8 cellular contexts compared by ENCODE assay signal in the genomic region with DNA sequence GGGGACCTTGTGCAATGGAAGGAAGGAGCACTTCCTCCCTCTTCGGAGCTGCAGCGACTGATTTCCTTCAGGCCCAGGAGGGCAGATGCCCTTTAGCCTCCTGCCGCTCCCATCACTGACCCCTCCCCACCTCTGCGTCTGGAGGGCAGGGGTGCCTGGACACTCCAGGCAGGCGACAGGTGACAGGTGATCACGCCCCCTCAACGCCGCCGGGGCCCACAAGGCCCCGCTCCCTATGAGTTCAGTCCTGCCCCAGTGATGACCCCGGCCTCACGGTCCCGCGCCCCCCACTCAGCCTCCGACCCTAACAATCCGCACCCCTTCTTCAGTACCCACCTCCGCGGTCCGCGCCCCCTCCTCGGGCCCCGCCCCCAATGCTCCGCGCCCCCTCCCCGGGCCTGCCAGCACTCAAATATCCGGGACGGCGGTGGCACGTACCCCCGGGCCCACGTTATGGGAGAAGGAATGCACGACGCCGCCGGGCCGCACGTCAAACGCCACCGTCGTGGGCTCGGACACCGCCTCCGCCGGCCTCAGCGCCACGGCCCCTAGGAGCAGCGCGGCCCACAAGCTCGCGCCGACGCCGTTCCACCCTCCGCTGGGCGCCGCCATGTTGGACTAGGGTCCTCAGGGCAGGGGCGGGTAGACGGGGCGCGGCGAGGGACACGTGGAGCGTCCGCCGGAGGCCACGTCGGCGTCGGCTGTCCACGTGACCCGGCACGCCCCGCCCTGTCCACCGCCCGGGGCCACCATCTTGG. TPM values are rescaled to one million over a fixed set of nuclear protein-coding genes. Genes with fewer than 3 reads are reported as not detected.
DNase-seq lines count a peak whose midpoint lies in the region; ATAC-seq, FAIRE-seq and TF ChIP-seq lines count a peak whose summit lies in the region.

A gene (minus strand): TSS at position 620 of the 758 bp plus-strand sequence. CDS start 8 bp downstream, at position 612.

- peak within 1 kb of the TSS; percentile 67; the same call in 1 of the 2 replicates for H3K56ac ChIP-seq in IMR-90 (ENCODE audit: extremely low read depth, insufficient read depth, low read length)

- H3K79me1 ChIP-seq in IMR-90 (ENCODE audit: low read depth in 1 of 2, low read length in 2 of 2) = peaks cover 22 to 37% of the 10 kb centered on the region in 2 experiments

- H2AFZ ChIP-seq in IMR-90 (replicated peaks; ENCODE audit: low read length, poor library complexity) (peak within 1 kb of the TSS; percentile 99), OCI-LY3 (ENCODE audit: low read depth, low read length) (peak within 1 kb of the TSS; percentile 72), endothelial cell of umbilical vein (ENCODE audit: low read depth, low read length) (peak within 1 kb of the TSS; percentile 29)

- H3K36me3 ChIP-seq in CD8-positive, alpha-beta memory T cell (ENCODE audit: insufficient read depth, low read length) = peaks cover 11% of the 10 kb centered on the region
- peaks cover 23% of the 10 kb centered on the region for H3K36me3 ChIP-seq in IMR-90 (ENCODE audit: control insufficient read depth, insufficient read depth, low read length)
- H3K36me3 ChIP-seq in OCI-LY3 (replicated peaks; ENCODE audit: low read depth, low read length) = peaks cover 19% of the 10 kb centered on the region
- H3K36me3 ChIP-seq in endothelial cell of umbilical vein (ENCODE audit: control insufficient read depth in 2 of 2, extremely low read depth in 1 of 2, insufficient read depth in 2 of 2, low read length in 2 of 2) = peaks cover 8 to 13% of the 10 kb centered on the region in 2 experiments

- in situ Hi-C loops in IMR-90 (cut with MboI; ENCODE audit: low sequenced_read_pairs) = no loop called here

- no peaks in the 10 kb centered on the region; the same call in 1 of the 2 replicates for H3K9me1 ChIP-seq in IMR-90 (ENCODE audit: insufficient read depth, low read length)
- no peaks in the 10 kb centered on the region for H3K9me1 ChIP-seq in endothelial cell of umbilical vein (replicated peaks; ENCODE audit: control insufficient read depth, extremely low read depth, insufficient read depth, low read length)

- no peak for TF ChIP-seq CTCF in IMR-90 (conservative IDR thresholded peaks at IDR 0.05; ENCODE audit: low read depth, low read length)
- no peak for TF ChIP-seq CTCF in OCI-LY3 (IDR thresholded peaks at IDR 0.05; ENCODE audit: low read depth, low read length)
- no peak for TF ChIP-seq CTCF in endothelial cell of umbilical vein (IDR thresholded peaks at IDR 0.05; ENCODE audit: extremely low read depth in 1 of 2, insufficient read depth in 1 of 2, low read depth in 1 of 2, low read length in 2 of 2)

- H2BK5ac ChIP-seq in IMR-90 (ENCODE audit: low read depth, low read length, poor library complexity, severe bottlenecking) = peak within 1 kb of the TSS; percentile 75

- H3K9me3 Mint-ChIP-seq in CD8-positive, alpha-beta memory T cell = no peaks in the 10 kb centered on the region

- no peaks in the 10 kb centered on the region for H3K9me3 ChIP-seq in CD8-positive, alpha-beta memory T cell (ENCODE audit: low read length)
- H3K9me3 ChIP-seq in IMR-90 (ENCODE audit: control insufficient read depth, insufficient read depth, low read length) (no peaks in the 10 kb centered on the region), OCI-LY3 (ENCODE audit: insufficient read depth, low read length) (no peaks in the 10 kb centered on the region), endothelial cell of umbilical vein (replicated peaks; ENCODE audit: control insufficient read depth, insufficient read depth, low read length) (no peaks in the 10 kb centered on the region)

- no peak within 1 kb of the TSS for H2BK15ac ChIP-seq in IMR-90 (ENCODE audit: low read depth, low read length)

- peak within 1 kb of the TSS; percentile 39; the same call in 1 of the 2 replicates for H3K18ac ChIP-seq in IMR-90 (ENCODE audit: low read depth, low read length)

- peaks cover 0 to 3% of the 10 kb centered on the region in 2 donors for H3K27me3 Mint-ChIP-seq in CD8-positive, alpha-beta memory T cell

- H4K8ac ChIP-seq in IMR-90 (ENCODE audit: low read depth in 2 of 2, low read length in 2 of 2) = peak within 1 kb of the TSS; percentile 81 to 91; a peak in 3 of 4 replicates

- H3K9ac ChIP-seq in IMR-90 (ENCODE audit: low read depth, low read length) (peak within 1 kb of the TSS; percentile 96), OCI-LY3 (ENCODE audit: low read length) (peak within 1 kb of the TSS; percentile 79), endothelial cell of umbilical vein (replicated peaks; ENCODE audit: extremely low read depth, insufficient read depth, low read length) (peak within 1 kb of the TSS; percentile 93)

- ATAC-seq in GM21381 (IDR thresholded peaks at IDR 0.05; ENCODE audit: unreplicated experiment) (peak; percentile 89), IMR-90 (ENCODE audit: low read depth) (peak; percentile 98)

- POLR2A ChIA-PET in CD8-positive, alpha-beta memory T cell (lab: Charles Lee) = interaction anchor here (0.5 to 0.9 kb wide), 2 partner anchors 37 to 121 kb away, joined by 3 to 10 read pairs; no protein-coding TSS in a partner anchor
- POLR2A ChIA-PET in IMR-90 (lab: Charles Lee; ENCODE audit: unreplicated experiment) (no interaction called here), endothelial cell of umbilical vein (lab: Charles Lee) (no interaction called here)

- peak within 1 kb of the TSS; percentile 84 for H3K23ac ChIP-seq in IMR-90 (ENCODE audit: low read depth, low read length)

- peak; percentile 89 to 94 (median 91) for DNase-seq in CD8-positive, alpha-beta memory T cell
- DNase-seq in IMR-90 (peak; percentile 86), endothelial cell of umbilical vein (ENCODE audit: low read depth, low spot score) (peak; percentile 80), middle frontal gyrus (ENCODE audit: extremely low spot score, low spot score) (peak; percentile 81)
- DNase-seq in activated CD8-positive, alpha-beta memory T cell treated with anti-CD3 and anti-CD28 coated beads, Interleukin-2, amount 50 U/mL, for 4 hours = peak; percentile 92
- DNase-seq in stimulated activated CD8-positive, alpha-beta memory T cell treated with anti-CD3 and anti-CD28 coated beads, Interleukin-15, amount 100 ng/mL, for 48 hours (ENCODE audit: low read depth in 2 of 2) = peak; percentile 89 to 91

- H3K4me2 ChIP-seq in IMR-90 (ENCODE audit: low read depth, low read length) = peak within 1 kb of the TSS; percentile 86
- H3K4me2 ChIP-seq in OCI-LY3 (ENCODE audit: low read length) = peak within 1 kb of the TSS; percentile 97
- peak within 1 kb of the TSS; percentile 47 for H3K4me2 ChIP-seq in endothelial cell of umbilical vein (ENCODE audit: insufficient read depth, low read length)

- H4K5ac ChIP-seq in IMR-90 (ENCODE audit: low read depth, low read length) = peak within 1 kb of the TSS; percentile 81

- peaks cover 0 to 35% (median 3%) of the 10 kb centered on the region in 3 donors for H3K36me3 Mint-ChIP-seq in CD8-positive, alpha-beta memory T cell

- peaks cover 18% of the 10 kb centered on the region for H3K4me1 ChIP-seq in CD8-positive, alpha-beta memory T cell (ENCODE audit: insufficient read depth, low read length)
- H3K4me1 ChIP-seq in IMR-90 (ENCODE audit: control insufficient read depth, insufficient read depth, low read length) = peaks cover 4% of the 10 kb centered on the region; the same call in 1 of the 2 replicates
- H3K4me1 ChIP-seq in OCI-LY3 (ENCODE audit: low read length) = peaks cover 10% of the 10 kb centered on the region
- H3K4me1 ChIP-seq in endothelial cell of umbilical vein (ENCODE audit: control insufficient read depth, extremely low read depth, insufficient read depth, low read length) = peaks cover 13% of the 10 kb centered on the region

- peak within 1 kb of the TSS; percentile 95 for H3K14ac ChIP-seq in IMR-90 (replicated peaks; ENCODE audit: low read depth, low read length)

- FAIRE-seq in endothelial cell of umbilical vein (lab: Jason Lieb, UNC) = peak; percentile 93

- TF ChIP-seq RAD21 in IMR-90 (IDR thresholded peaks at IDR 0.05; ENCODE audit: low read length) = no peak

- H3K27ac ChIP-seq in CD8-positive, alpha-beta memory T cell (ENCODE audit: low read depth, low read length) = peak within 1 kb of the TSS; percentile 66
- H3K27ac ChIP-seq in IMR-90 (ENCODE audit: insufficient read depth, low read length) = peak within 1 kb of the TSS; percentile 91
- H3K27ac ChIP-seq in OCI-LY3 (ENCODE audit: low read length) = peak within 1 kb of the TSS; percentile 17
- peak within 1 kb of the TSS; percentile 44 for H3K27ac ChIP-seq in endothelial cell of umbilical vein (ENCODE audit: insufficient read depth, low read depth, low read length)

- WGBS in IMR-90 (ENCODE audit: extremely low coverage in 2 of 2, insufficient read length in 1 of 2), 2 experiments = 0% methylated on average over 40 of the region's 75 CpGs; no CpG with 5 or more reads in 1 of the 2 experiments

- TF ChIP-seq POLR2A in IMR-90 (IDR thresholded peaks at IDR 0.05; ENCODE audit: low read depth, low read length) (peak; percentile 91), endothelial cell of umbilical vein (IDR thresholded peaks at IDR 0.05; ENCODE audit: low read depth, low read length) (peak; percentile 80)

- H3K27ac Mint-ChIP-seq in CD8-positive, alpha-beta memory T cell = peak within 1 kb of the TSS; percentile 73 to 98 (median 90)

- H3K4me1 Mint-ChIP-seq in CD8-positive, alpha-beta memory T cell = peaks cover 11 to 23% (median 19%) of the 10 kb centered on the region in 3 donors

- H3K4me3 ChIP-seq in CD8-positive, alpha-beta memory T cell (ENCODE audit: low read length) = peak within 1 kb of the TSS; percentile 59
- H3K4me3 ChIP-seq in IMR-90 (ENCODE audit: insufficient read depth, low read depth, low read length) = peak within 1 kb of the TSS; percentile 98
- H3K4me3 ChIP-seq in OCI-LY3 (ENCODE audit: low read length) = peak within 1 kb of the TSS; percentile 97
- H3K4me3 ChIP-seq in endothelial cell of umbilical vein (replicated peaks in 1 of 3; ENCODE audit: insufficient read depth in 1 of 3, low read depth in 1 of 3, low read length in 3 of 3) = peak within 1 kb of the TSS; percentile 74 to 97 (median 80)

- no peaks in the 10 kb centered on the region for H3K27me3 ChIP-seq in CD8-positive, alpha-beta memory T cell (ENCODE audit: insufficient read depth, low read length, poor library complexity, severe bottlenecking)
- H3K27me3 ChIP-seq in IMR-90 (ENCODE audit: control insufficient read depth, insufficient read depth, low read length) (no peaks in the 10 kb centered on the region), OCI-LY3 (ENCODE audit: low read depth, low read length) (no peaks in the 10 kb centered on the region), endothelial cell of umbilical vein (ENCODE audit: control insufficient read depth in 2 of 2, insufficient read depth in 2 of 2, low read length in 2 of 2) (no peaks in the 10 kb centered on the region)

- H2AK9ac ChIP-seq in IMR-90 (replicated peaks; ENCODE audit: low read depth, low read length, poor library complexity) = peak within 1 kb of the TSS; percentile 99

- H3K79me2 ChIP-seq in OCI-LY3 (ENCODE audit: low read length) = peaks cover 24% of the 10 kb centered on the region
- H3K79me2 ChIP-seq in endothelial cell of umbilical vein (ENCODE audit: control insufficient read depth, insufficient read depth, low read length) = peaks cover 30% of the 10 kb centered on the region

- peak within 1 kb of the TSS; percentile 92 for H4K91ac ChIP-seq in IMR-90 (ENCODE audit: insufficient read depth, low read depth, low read length)

- dilution Hi-C loops in IMR-90 (cut with HindIII; ENCODE audit: low sequenced_read_pairs, unreplicated experiment) = no loop called here
- dilution Hi-C loops in endothelial cell of umbilical vein (cut with MboI; ENCODE audit: extremely low pct_ligation_motif_present, low sequenced_read_pairs) = no loop called here

- H4K20me1 ChIP-seq in IMR-90 (ENCODE audit: insufficient read depth, low read length) (peaks cover 12% of the 10 kb centered on the region), OCI-LY3 (ENCODE audit: insufficient read depth, low read length) (no peaks in the 10 kb centered on the region), endothelial cell of umbilical vein (replicated peaks; ENCODE audit: control insufficient read depth, extremely low read depth, insufficient read depth, low read length) (no peaks in the 10 kb centered on the region)

- H2AK5ac ChIP-seq in IMR-90 (ENCODE audit: low read depth, low read length) = peak within 1 kb of the TSS; percentile 99

- peak within 1 kb of the TSS; percentile 96 for H3K4ac ChIP-seq in IMR-90 (ENCODE audit: low read depth, low read length)

- no peak within 1 kb of the TSS for H2BK20ac ChIP-seq in IMR-90 (ENCODE audit: low read depth, low read length)

- CTCF ChIA-PET in CD8-positive, alpha-beta memory T cell (lab: Charles Lee) = interaction anchor here (1.8 kb wide), 1 partner anchor 34 kb away, joined by 6 read pairs; no protein-coding TSS in a partner anchor
- CTCF ChIA-PET in IMR-90 (lab: Yijun Ruan, JAX) = interaction anchor here (0.6 kb wide), 1 partner anchor 21 kb away, joined by 3 read pairs; no protein-coding TSS in a partner anchor
- CTCF ChIA-PET in endothelial cell of umbilical vein (lab: Charles Lee) = interaction anchor here (1.2 kb wide), 1 partner anchor 54 kb away, joined by 4 read pairs; no protein-coding TSS in a partner anchor

- H2BK120ac ChIP-seq in IMR-90 (ENCODE audit: low read depth, low read length) = peak within 1 kb of the TSS; percentile 67; the same call in 1 of the 2 replicates

- BruUV-seq in IMR-90 (replicated peaks; lab: Mats Ljungman, UMichigan) (no TSS peak), endothelial cell of umbilical vein (replicated peaks; lab: Mats Ljungman, UMichigan) (no TSS peak)

- intact Hi-C loops in IMR-90 (cut with micrococcal nuclease) = loop anchor here (2.0 kb wide), 1 partner anchor 15 kb away; no protein-coding TSS in a partner anchor
- intact Hi-C loops in endothelial cell of umbilical vein (cut with micrococcal nuclease) = loop anchor here (2.0 to 5.0 kb wide), 3 partner anchors 42 to 297 kb away; a partner anchor contains a TSS

- peak within 1 kb of the TSS; percentile 83 to 95 (median 88) for H3K4me3 Mint-ChIP-seq in CD8-positive, alpha-beta memory T cell

RNA-seq across cellular contexts. Expression of the gene that starts here (rescaled TPM):
- total RNA-seq in CD8-positive, alpha-beta memory T cell = 10 to 100 TPM; 83.2 to 88.6 TPM
- 146 TPM for polyA plus RNA-seq in CD8-positive, alpha-beta memory T cell
- total RNA-seq in IMR-90 (2012; rRNA removed) = 160 and 203 TPM in 2 replicates
- 310 and 381 TPM in 2 replicates for polyA plus RNA-seq in IMR-90 (2012; rRNA removed)
- 436 and 568 TPM in 2 replicates for polyA plus RNA-seq in IMR-90 (2012; cell fraction: cytosol; rRNA removed)
- polyA plus RNA-seq in IMR-90 (2012; cell fraction: nucleus; rRNA removed; ENCODE audit: low replicate concordance) = 93.6 and 181 TPM in 2 replicates
- 187 and 191 TPM in 2 replicates for total RNA-seq in endothelial cell of umbilical vein
- 337 and 358 TPM in 2 replicates for polyA plus RNA-seq in endothelial cell of umbilical vein
- polyA plus RNA-seq in endothelial cell of umbilical vein (2011; cell fraction: cytosol; rRNA removed) = 276 and 354 TPM in 2 replicates
- polyA plus RNA-seq in endothelial cell of umbilical vein (2011; cell fraction: nucleus; rRNA removed) = 112 and 113 TPM in 2 replicates
- polyA plus RNA-seq in endothelial cell of umbilical vein (2012) = 316 and 352 TPM in 2 replicates
- 78.9 and 81.8 TPM in 2 replicates for polyA minus RNA-seq in endothelial cell of umbilical vein
- 54.6 TPM for polyA minus RNA-seq in endothelial cell of umbilical vein (2011; cell fraction: cytosol; rRNA and poly(A)+ RNA removed)
- polyA minus RNA-seq in endothelial cell of umbilical vein (2011; cell fraction: nucleus; rRNA and poly(A)+ RNA removed) = 20.1 and 38.7 TPM in 2 replicates

Comparison
In these comparisons a context has a peak if more than half of its experiments do, and no peak if none do; other contexts are left out.
1. Peak in every context shown above with its lines: DNase-seq, ATAC-seq, H3K4me3 ChIP-seq and H3K27ac ChIP-seq.
2. H3K27ac ChIP-seq: peak in every context shown above with its lines; median percentile 91 in IMR-90; 66 in CD8-positive, alpha-beta memory T cell; 44 in endothelial cell of umbilical vein; 17 in OCI-LY3.
3. H2AFZ ChIP-seq: peak in every context shown above with its lines; median percentile 99 in IMR-90; 72 in OCI-LY3; 29 in endothelial cell of umbilical vein.
4. H3K4me2 ChIP-seq: peak in every context shown above with its lines; median percentile 97 in OCI-LY3; 86 in IMR-90; 47 in endothelial cell of umbilical vein.